In the genomic region with DNA sequence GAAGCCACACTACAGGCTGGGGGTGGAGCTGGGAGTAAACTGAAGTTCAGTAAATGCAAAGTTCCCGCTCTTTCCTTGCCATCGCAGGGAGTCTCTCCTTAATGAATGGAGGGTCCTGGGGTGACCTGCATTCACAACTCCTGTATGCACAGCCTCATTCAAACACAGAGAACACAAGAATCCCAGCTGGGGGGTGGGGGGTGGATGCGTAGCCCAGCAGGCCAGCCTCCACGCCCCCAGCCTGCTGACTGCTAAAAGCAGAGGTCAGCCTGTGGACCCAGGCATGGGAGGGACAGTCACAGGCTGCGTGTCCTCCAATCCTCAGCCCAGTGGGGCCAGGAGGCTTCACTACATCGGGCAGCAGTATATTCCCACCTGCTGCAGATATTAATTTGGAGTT, we compare ENCODE assay signal across 2 cellular contexts.
TF ChIP-seq lines count a peak whose summit lies in the region.

No MANE protein-coding gene starts in this region.

TF ChIP-seq in H1, 55 proteins besides CTCF, POLR2A, EP300 and RAD21 (continues in another document):
- TF ChIP-seq RNF2 (IDR thresholded peaks at IDR 0.05; ENCODE audit: borderline replicate concordance, low read depth, low read length, missing control alignments, poor library complexity, severe bottlenecking) (no peak), PHF8 (conservative IDR thresholded peaks at IDR 0.05; ENCODE audit: low read depth, low read length) (no peak), TAF7 (optimal IDR thresholded peaks at IDR 0.05; ENCODE audit: borderline replicate concordance, low read depth, low read length) (no peak), HDAC2 (IDR thresholded peaks at IDR 0.05; ENCODE audit: borderline replicate concordance in 1 of 2, low read depth in 2 of 2, low read length in 2 of 2) (peak; percentile 53 to 95; a peak in 2 of 4 replicates), GTF2F1 (IDR thresholded peaks at IDR 0.05; ENCODE audit: borderline replicate concordance, low read depth, low read length) (no peak), USF2 (IDR thresholded peaks at IDR 0.05; ENCODE audit: low read length) (no peak), MAFK (IDR thresholded peaks at IDR 0.05; ENCODE audit: low read depth, low read length) (no peak), SP4 (IDR thresholded peaks at IDR 0.05; ENCODE audit: low read length) (no peak), KDM5A (IDR thresholded peaks at IDR 0.05; ENCODE audit: low read length) (no peak), ASH2L (IDR thresholded peaks at IDR 0.05; ENCODE audit: low read length) (peak; percentile 68), SP2 (IDR thresholded peaks at IDR 0.05; ENCODE audit: low read length) (no peak), BRCA1 (IDR thresholded peaks at IDR 0.05; ENCODE audit: low read depth, low read length) (no peak), BCL11A (IDR thresholded peaks at IDR 0.05; ENCODE audit: low read depth in 2 of 2, low read length in 2 of 2) (peak in 1 of 2 experiments; percentile 15), RXRA (IDR thresholded peaks at IDR 0.05; ENCODE audit: insufficient read depth, low read depth, low read length) (peak; percentile 57; the same call in 1 of the 2 replicates), POLR2AphosphoS5 (IDR thresholded peaks at IDR 0.05; ENCODE audit: low read depth, low read length) (no peak; the same call in 1 of the 2 replicates), ZNF274 (IDR thresholded peaks at IDR 0.05; ENCODE audit: borderline replicate concordance, extremely low read depth, low read length) (no peak), YY1 (IDR thresholded peaks at IDR 0.05; ENCODE audit: low read depth, low read length) (no peak), FOSL1 (IDR thresholded peaks at IDR 0.05; ENCODE audit: insufficient read depth, low read depth, low read length) (no peak), SRF (IDR thresholded peaks at IDR 0.05; ENCODE audit: low read depth, low read length) (no peak), TCF12 (IDR thresholded peaks at IDR 0.05; ENCODE audit: low read depth, low read length) (no peak), EGR1 (IDR thresholded peaks at IDR 0.05; ENCODE audit: borderline replicate concordance, low read depth, low read length) (no peak), KDM4A (IDR thresholded peaks at IDR 0.05; ENCODE audit: low read depth, low read length, severe bottlenecking) (no peak), NRF1 (IDR thresholded peaks at IDR 0.05; ENCODE audit: low read depth, low read length) (no peak), SAP30 (IDR thresholded peaks at IDR 0.05; ENCODE audit: insufficient read depth, insufficient replicate concordance, low read length) (no peak), RFX5 (IDR thresholded peaks at IDR 0.05; ENCODE audit: borderline replicate concordance, low read depth, low read length) (no peak), SUZ12 (IDR thresholded peaks at IDR 0.05; ENCODE audit: low read length) (no peak), CHD1 (IDR thresholded peaks at IDR 0.05; ENCODE audit: low read depth, low read length) (no peak), NANOG (IDR thresholded peaks at IDR 0.05; ENCODE audit: insufficient read depth, low read depth, low read length, poor library complexity, severe bottlenecking) (peak; percentile 75), GABPA (IDR thresholded peaks at IDR 0.05; ENCODE audit: borderline replicate concordance, insufficient read depth, low read length) (no peak), ATF2 (IDR thresholded peaks at IDR 0.05; ENCODE audit: low read length) (peak; percentile 49; the same call in 1 of the 2 replicates), TEAD4 (IDR thresholded peaks at IDR 0.05; ENCODE audit: low read depth, low read length) (peak; percentile 66), CTBP2 (IDR thresholded peaks at IDR 0.05; ENCODE audit: borderline replicate concordance, insufficient read depth, insufficient read length, low read length) (no peak), SIN3A (conservative IDR thresholded peaks at IDR 0.05 in 1 of 2, IDR thresholded peaks at IDR 0.05 in 1 of 2; ENCODE audit: low read depth in 1 of 2, low read length in 2 of 2) (no peak), EZH2 (IDR thresholded peaks at IDR 0.05; ENCODE audit: low read depth, low read length, severe bottlenecking) (no peak), CBX8 (IDR thresholded peaks at IDR 0.05; ENCODE audit: borderline replicate concordance, low read depth, low read length) (no peak), TAF1 (IDR thresholded peaks at IDR 0.05; ENCODE audit: low read depth, low read length) (no peak), JUND (IDR thresholded peaks at IDR 0.05; ENCODE audit: low read length) (no peak), HDAC6 (IDR thresholded peaks at IDR 0.05; ENCODE audit: low read depth, low read length) (no peak)
- TF ChIP-seq, protein P1, sequence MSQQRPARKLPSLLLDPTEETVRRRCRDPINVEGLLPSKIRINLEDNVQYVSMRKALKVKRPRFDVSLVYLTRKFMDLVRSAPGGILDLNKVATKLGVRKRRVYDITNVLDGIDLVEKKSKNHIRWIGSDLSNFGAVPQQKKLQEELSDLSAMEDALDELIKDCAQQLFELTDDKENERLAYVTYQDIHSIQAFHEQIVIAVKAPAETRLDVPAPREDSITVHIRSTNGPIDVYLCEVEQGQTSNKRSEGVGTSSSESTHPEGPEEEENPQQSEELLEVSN (IDR thresholded peaks at IDR 0.05) = peak; percentile 93
- TF ChIP-seq, protein P2, sequence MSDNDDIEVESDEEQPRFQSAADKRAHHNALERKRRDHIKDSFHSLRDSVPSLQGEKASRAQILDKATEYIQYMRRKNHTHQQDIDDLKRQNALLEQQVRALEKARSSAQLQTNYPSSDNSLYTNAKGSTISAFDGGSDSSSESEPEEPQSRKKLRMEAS (IDR thresholded peaks at IDR 0.05) = peak; percentile 73; the same call in 1 of the 2 replicates

TF ChIP-seq in HepG2, 621 proteins besides CTCF, POLR2A, EP300 and RAD21:
- TF ChIP-seq ZNF589 (CRISPR knock-in tag; conservative IDR thresholded peaks at IDR 0.05) (no peak), MTA1 (CRISPR knock-in tag; IDR thresholded peaks at IDR 0.05; ENCODE audit: borderline replicate concordance) (no peak), CREM (IDR thresholded peaks at IDR 0.05) (no peak), CREM (CRISPR knock-in tag; IDR thresholded peaks at IDR 0.05) (no peak), NFKBIZ (CRISPR knock-in tag; IDR thresholded peaks at IDR 0.05) (no peak), ZNF331 (CRISPR knock-in tag; IDR thresholded peaks at IDR 0.05) (no peak), SP4 (CRISPR knock-in tag; IDR thresholded peaks at IDR 0.05) (no peak), PRDM4 (CRISPR knock-in tag; IDR thresholded peaks at IDR 0.05; ENCODE audit: borderline replicate concordance) (no peak), NR2F6 (IDR thresholded peaks at IDR 0.05) (no peak), NR2F6 (CRISPR knock-in tag; IDR thresholded peaks at IDR 0.05) (no peak), MAF1 (CRISPR knock-in tag; IDR thresholded peaks at IDR 0.05; ENCODE audit: borderline replicate concordance) (no peak), ZNF572 (CRISPR knock-in tag; IDR thresholded peaks at IDR 0.05) (no peak)
- TF ChIP-seq, protein P3, sequence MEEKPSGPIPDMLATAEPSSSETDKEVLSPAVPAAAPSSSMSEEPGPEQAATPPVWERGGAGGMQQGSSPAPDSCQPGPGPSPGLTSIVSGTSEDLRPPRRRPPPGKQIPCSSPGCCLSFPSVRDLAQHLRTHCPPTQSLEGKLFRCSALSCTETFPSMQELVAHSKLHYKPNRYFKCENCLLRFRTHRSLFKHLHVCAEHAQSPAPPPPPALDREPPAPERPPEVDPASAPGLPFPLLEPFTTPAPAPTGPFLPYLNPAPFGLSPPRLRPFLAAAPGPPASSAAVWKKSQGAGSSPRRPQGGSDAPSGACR (CRISPR knock-in tag; IDR thresholded peaks at IDR 0.05) = no peak
- TF ChIP-seq, protein P4, sequence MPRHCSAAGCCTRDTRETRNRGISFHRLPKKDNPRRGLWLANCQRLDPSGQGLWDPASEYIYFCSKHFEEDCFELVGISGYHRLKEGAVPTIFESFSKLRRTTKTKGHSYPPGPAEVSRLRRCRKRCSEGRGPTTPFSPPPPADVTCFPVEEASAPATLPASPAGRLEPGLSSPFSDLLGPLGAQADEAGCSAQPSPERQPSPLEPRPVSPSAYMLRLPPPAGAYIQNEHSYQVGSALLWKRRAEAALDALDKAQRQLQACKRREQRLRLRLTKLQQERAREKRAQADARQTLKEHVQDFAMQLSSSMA (CRISPR knock-in tag; IDR thresholded peaks at IDR 0.05) = no peak
